In genomic region chr6:125918681-125919566, GRCh38 we compare ENCODE assay signal across 7 cellular contexts. TPM values are rescaled to one million over a fixed set of nuclear protein-coding genes. Genes with fewer than 3 reads are reported as not detected.
DNase-seq lines count a peak whose midpoint lies in the region; ATAC-seq, FAIRE-seq and TF ChIP-seq lines count a peak whose summit lies in the region.

No MANE protein-coding gene starts in this region.

- 13 to 19% methylated on average over 8 to 13 of the region's 13 CpGs for WGBS in transverse colon (ENCODE audit: low coverage in 1 of 2), 2 donors

- peaks cover 4% of the 10 kb centered on the region; the same call in 1 of the 2 replicates for H3F3A ChIP-seq in Loucy (ENCODE audit: low read depth)

- CTCF ChIA-PET in HCT116 (lab: Charles Lee): interaction anchor here (1.8 kb wide), 1 partner anchor 13 kb away, joined by 6 read pairs; no protein-coding TSS in a partner anchor

- no peaks in the 10 kb centered on the region for H3K9me3 Mint-ChIP-seq in naive thymus-derived CD8-positive, alpha-beta T cell

- H3K4me2 ChIP-seq in HCT116 (ENCODE audit: low read length) (no peak overlapping the region), Loucy (ENCODE audit: low read depth, low read length, poor library complexity, severe bottlenecking) (peak overlapping the region; percentile 89)

- TF ChIP-seq CTCF in HCT116 (IDR thresholded peaks at IDR 0.05 in 2 of 3, conservative IDR thresholded peaks at IDR 0.05 in 1 of 3; ENCODE audit: borderline replicate concordance in 1 of 3, insufficient read depth in 1 of 3, low read depth in 2 of 3, low read length in 2 of 3) (no peak), Loucy (conservative IDR thresholded peaks at IDR 0.05; ENCODE audit: low read length) (no peak), WI38 (IDR thresholded peaks at IDR 0.05; ENCODE audit: low read depth, low read length) (no peak), transverse colon (IDR thresholded peaks at IDR 0.05) (no peak)

- peak overlapping the region; percentile 13 to 83 (median 44) for H3K4me3 Mint-ChIP-seq in naive thymus-derived CD8-positive, alpha-beta T cell

- H3K9me3 ChIP-seq in HCT116 (ENCODE audit: control insufficient read depth in 1 of 2, insufficient read depth in 1 of 2, low read depth in 1 of 2, low read length in 2 of 2) (no peaks in the 10 kb centered on the region), Loucy (ENCODE audit: insufficient read depth, low read depth, low read length) (no peaks in the 10 kb centered on the region), transverse colon (no peaks in the 10 kb centered on the region)

- BruUV-seq in HCT116 (replicated peaks; lab: Mats Ljungman, UMichigan): no TSS peak

- H3K27ac Mint-ChIP-seq in naive thymus-derived CD8-positive, alpha-beta T cell: peak overlapping the region; percentile 46 to 90 (median 83)

- H3K9ac ChIP-seq in HCT116 (ENCODE audit: low read length) (no peak overlapping the region), Loucy (ENCODE audit: low read depth, low read length, poor library complexity, severe bottlenecking) (peak overlapping the region; percentile 69)

- no peaks in the 10 kb centered on the region for H3K27me3 Mint-ChIP-seq in naive thymus-derived CD8-positive, alpha-beta T cell

- RAD21 ChIA-PET in HCT116 (lab: Charles Lee; ENCODE audit: low non-redundant PET in 1 of 2, low total read pairs in 2 of 2, uncharacterized antibody in 2 of 2, unreplicated experiment in 2 of 2): no interaction called here

- in situ Hi-C loops in transverse colon (cut with MboI; ENCODE audit: low pct_ligation_motif_present in 1 of 4, low pct_unique_long_range_greater_than_20kb in 1 of 4, low sequenced_read_pairs in 3 of 4): no loop called here

- H3K79me2 ChIP-seq in HCT116 (ENCODE audit: insufficient read depth, low read length) (no peaks in the 10 kb centered on the region), Loucy (ENCODE audit: insufficient read depth, low read length) (no peaks in the 10 kb centered on the region)

- no peak for DNase-seq in HCT116 (ENCODE audit: low read depth, low spot score)
- peak in 7 of 10 donors; percentile 1 to 47 (median 20) for DNase-seq in naive thymus-derived CD8-positive, alpha-beta T cell
- DNase-seq in transverse colon: peak; percentile 58

- peak; percentile 57 for TF ChIP-seq POLR2A in GM18505 (IDR thresholded peaks at IDR 0.05; ENCODE audit: borderline replicate concordance, extremely low read depth, insufficient read depth, insufficient read length)
- TF ChIP-seq POLR2A in HCT116 (IDR thresholded peaks at IDR 0.05; ENCODE audit: borderline replicate concordance, extremely low read depth, insufficient read depth, insufficient read length): no peak
- peak; percentile 86 for TF ChIP-seq POLR2A in transverse colon (IDR thresholded peaks at IDR 0.05)

- no peaks in the 10 kb centered on the region for H3K27me3 ChIP-seq in HCT116 (ENCODE audit: insufficient read depth, low read length)
- no peaks in the 10 kb centered on the region for H3K27me3 ChIP-seq in Loucy (ENCODE audit: insufficient read depth, low read length, poor library complexity, severe bottlenecking)
- no peaks in the 10 kb centered on the region for H3K27me3 ChIP-seq in transverse colon

- H2AFZ ChIP-seq in HCT116 (ENCODE audit: low read depth, low read length, poor library complexity, severe bottlenecking) (no peak overlapping the region), Loucy (ENCODE audit: low read length) (peak overlapping the region; percentile 52)

- no peak for TF ChIP-seq EP300 in transverse colon (IDR thresholded peaks at IDR 0.05; ENCODE audit: low read depth)

- 0 out of 4 replicates have a peak, but pooled peaks cover 0 to 3% of the 10 kb centered on the region in 2 experiments for H3K36me3 ChIP-seq in HCT116 (ENCODE audit: control insufficient read depth in 1 of 2, insufficient read depth in 2 of 2, low read length in 2 of 2)
- peaks cover 39% of the 10 kb centered on the region; the same call in 1 of the 2 replicates for H3K36me3 ChIP-seq in Loucy (ENCODE audit: insufficient read depth, low read length)
- H3K36me3 ChIP-seq in transverse colon: peaks cover 0 to 11% (median 4%) of the 10 kb centered on the region in 4 donors

- H3K4me1 Mint-ChIP-seq in naive thymus-derived CD8-positive, alpha-beta T cell: peaks cover 10 to 27% (median 19%) of the 10 kb centered on the region in 4 donors

- peak; percentile 26 for FAIRE-seq in endometrium (lab: Jason Lieb, UNC)

- POLR2A ChIA-PET in HCT116 (lab: Charles Lee): no interaction called here
- POLR2A ChIA-PET in naive thymus-derived CD8-positive, alpha-beta T cell (lab: Charles Lee): interaction anchor here (1.5 kb wide), 1 partner anchor 128 kb away, joined by 4 read pairs; the partner anchor contains the start of gene NCOA7

- H3K9me2 ChIP-seq in HCT116 (ENCODE audit: insufficient read depth) (no peaks in the 10 kb centered on the region), Loucy (replicated peaks; ENCODE audit: low read depth, low read length) (no peaks in the 10 kb centered on the region)

- H3K4me1 ChIP-seq in HCT116 (ENCODE audit: control insufficient read depth in 1 of 2, insufficient read depth in 2 of 2, low read length in 2 of 2) (peaks cover 8 to 12% of the 10 kb centered on the region in 2 experiments; a peak in 3 of 4 replicates), Loucy (ENCODE audit: insufficient read depth, low read length, poor library complexity, severe bottlenecking) (peaks cover 33% of the 10 kb centered on the region), transverse colon (peaks cover 2 to 65% (median 18%) of the 10 kb centered on the region in 4 donors)

- no peak for TF ChIP-seq RAD21 in HCT116 (IDR thresholded peaks at IDR 0.05; ENCODE audit: low read depth)

- H3K36me3 Mint-ChIP-seq in naive thymus-derived CD8-positive, alpha-beta T cell: peaks cover 13 to 72% (median 26%) of the 10 kb centered on the region in 3 donors

- no peak overlapping the region for H3K4me3 ChIP-seq in HCT116 (replicated peaks in 1 of 2; ENCODE audit: low read depth in 1 of 2, low read length in 2 of 2)
- H3K4me3 ChIP-seq in Loucy (ENCODE audit: low read length, poor library complexity, severe bottlenecking): peak overlapping the region; percentile 71
- peak overlapping the region; percentile 11; the same call in 1 of the 2 replicates for H3K4me3 ChIP-seq in WI38 (ENCODE audit: low read depth, low read length)
- peak overlapping the region; percentile 8 to 52 (median 38) for H3K4me3 ChIP-seq in transverse colon

- ATAC-seq in GM18505 (IDR thresholded peaks at IDR 0.05; ENCODE audit: unreplicated experiment) (peak; percentile 96), HCT116 (no peak)
- ATAC-seq in naive thymus-derived CD8-positive, alpha-beta T cell: peak; percentile 87 to 98

- intact Hi-C loops in HCT116 (cut with micrococcal nuclease): no loop called here
- intact Hi-C loops in transverse colon (cut with DNase I; ENCODE audit: low total_unique reads): no loop called here

- H4K20me1 ChIP-seq in HCT116 (ENCODE audit: insufficient read depth) (no peaks in the 10 kb centered on the region), Loucy (ENCODE audit: insufficient read depth, low read length, poor library complexity, severe bottlenecking) (no peaks in the 10 kb centered on the region)

- H3K27ac ChIP-seq in HCT116 (ENCODE audit: low read depth, low read length) (no peak overlapping the region), transverse colon (peak overlapping the region; percentile 83 to 91 (median 87))

TF ChIP-seq in HCT116, 20 proteins besides CTCF, POLR2A, EP300 and RAD21:
- no peak for TF ChIP-seq EGR1 (IDR thresholded peaks at IDR 0.05; ENCODE audit: low read depth)
- no peak for TF ChIP-seq SP1 (IDR thresholded peaks at IDR 0.05; ENCODE audit: low read depth)
- no peak for TF ChIP-seq ZFX (IDR thresholded peaks at IDR 0.05)
- no peak for TF ChIP-seq EZH2phosphoT487 (IDR thresholded peaks at IDR 0.05; ENCODE audit: borderline replicate concordance)
- TF ChIP-seq SRF (IDR thresholded peaks at IDR 0.05; ENCODE audit: low read depth): peak; percentile 82
- TF ChIP-seq JUND (IDR thresholded peaks at IDR 0.05): no peak

RNA-seq across cellular contexts. Expression of gene HINT3, which starts 37.6 kb away (rescaled TPM):
- total RNA-seq in HCT116 (2021; ENCODE audit: unreplicated experiment): 12.7 TPM
- polyA plus RNA-seq in HCT116 (2012): 5.6 and 7.9 TPM in 2 replicates
- total RNA-seq in naive thymus-derived CD8-positive, alpha-beta T cell: 10 to 100 TPM; 11.8 to 12.7 TPM
- 10 to 100 TPM in 1 of 3 donors, 1 to 10 TPM in 2; 7.9 to 10.4 (median 8.5) TPM for polyA plus RNA-seq in naive thymus-derived CD8-positive, alpha-beta T cell
- total RNA-seq in transverse colon: 10 to 100 TPM; 23.5 to 35.2 (median 30.7) TPM

Comparison
In these comparisons a context has a peak if more than half of its experiments do, and no peak if none do; other contexts are left out.
1. H3K4me3 ChIP-seq: peak in Loucy (single experiment), WI38 (single experiment) and transverse colon (4 of 4); none in HCT116 (0 of 2).